ENCODE assay signal across 11 cellular contexts in the genomic region with DNA sequence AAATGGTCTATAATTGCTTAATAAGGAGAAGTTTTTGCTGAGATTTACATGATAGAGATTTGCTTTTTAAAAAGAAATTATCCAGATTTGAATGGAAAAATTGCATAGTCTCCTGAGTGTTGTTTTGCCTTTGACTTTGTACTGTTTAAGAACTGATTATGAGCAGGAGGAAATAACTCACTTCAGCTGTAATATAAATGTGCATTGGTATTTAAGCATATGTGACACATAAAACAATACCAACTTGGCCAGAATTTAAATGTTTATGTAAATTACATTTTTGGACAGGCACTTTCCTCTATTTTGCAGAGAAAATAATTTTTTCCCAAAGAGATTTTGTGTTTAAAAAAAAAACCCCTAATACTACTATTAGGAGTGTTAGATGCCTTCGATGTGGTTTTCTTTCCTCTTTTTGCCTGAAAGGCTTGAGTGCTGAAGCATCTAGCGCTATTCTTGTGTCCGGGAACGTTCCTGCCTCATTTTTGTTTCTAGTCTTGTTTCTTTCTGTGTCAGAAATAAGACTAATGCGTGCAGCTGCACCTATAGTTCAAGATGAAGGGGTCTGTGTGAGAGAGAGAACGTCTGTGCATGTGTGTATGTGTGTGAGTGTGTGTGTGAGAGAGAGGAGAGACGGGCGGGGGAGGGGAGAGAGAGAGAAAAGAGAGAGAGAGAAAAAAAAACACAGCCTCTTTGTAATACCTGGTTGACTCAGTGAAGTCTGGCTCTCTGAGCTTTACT.
A peak's percentile ranks its signal among the peaks of the same experiment; 100 is the strongest.
DNase-seq lines count a peak whose midpoint lies in the region; ATAC-seq, FAIRE-seq and TF ChIP-seq lines count a peak whose summit lies in the region.
"Had no signal": no experiment of that assay in that cellular context is flagged by ENCODE, and none has a peak within 500 bp of the region (broad histone marks: within the 10 kb centered on the region; RNA-seq: fewer than 3 reads in every experiment).

No MANE protein-coding gene starts in this region.

- H3K27ac ChIP-seq in ACC112 (ENCODE audit: low read depth, low read length) (no peak overlapping the region), HUES6 (ENCODE audit: low read depth, low read length) (no peak overlapping the region), endothelial cell of umbilical vein (ENCODE audit: insufficient read depth, low read depth, low read length) (no peak overlapping the region), brain microvascular endothelial cell (no peak overlapping the region)
- no peak overlapping the region for H3K27ac ChIP-seq in effector memory CD4-positive, alpha-beta T cell (ENCODE audit: insufficient read depth, low read length, poor library complexity, severe bottlenecking)

- TF ChIP-seq POLR2A in endothelial cell of umbilical vein (IDR thresholded peaks at IDR 0.05; ENCODE audit: low read depth, low read length) = no peak

- H3K9me3 ChIP-seq in HUES6 (ENCODE audit: control insufficient read depth, insufficient read depth, low read depth, low read length) (no peaks in the 10 kb centered on the region), endothelial cell of umbilical vein (replicated peaks; ENCODE audit: control insufficient read depth, insufficient read depth, low read length) (no peaks in the 10 kb centered on the region)
- no peaks in the 10 kb centered on the region for H3K9me3 ChIP-seq in effector memory CD4-positive, alpha-beta T cell (ENCODE audit: control insufficient read depth, low read length)
- H3K9me3 ChIP-seq: BE2C had no signal

- peak overlapping the region; percentile 11 for H3K4me2 ChIP-seq in endothelial cell of umbilical vein (ENCODE audit: insufficient read depth, low read length)

- peak; percentile 44 for ATAC-seq in GM18511 (IDR thresholded peaks at IDR 0.05; ENCODE audit: unreplicated experiment)

- H3K36me3 Mint-ChIP-seq in activated T-helper 2 cell treated with anti-CD3 and anti-CD28 coated beads, Interferon-gamma antibody, Interleukin-2, Interleukin-4, amounts not matched to agents 10 μg/mL and 5 μg/mL and 100 μg/mL, durations not matched to agents 14 hours and 24 hours and 36 hours (ENCODE audit: low read depth) = peaks cover 20% of the 10 kb centered on the region

- peaks cover 31% of the 10 kb centered on the region for H3K4me1 Mint-ChIP-seq in activated T-helper 2 cell treated with anti-CD3 and anti-CD28 coated beads, Interferon-gamma antibody, Interleukin-2, Interleukin-4, amounts not matched to agents 10 μg/mL and 5 μg/mL and 100 μg/mL, durations not matched to agents 14 hours and 24 hours and 36 hours (ENCODE audit: low read depth)

- CTCF ChIA-PET in endothelial cell of umbilical vein (lab: Charles Lee) = no interaction called here

- H3K27ac Mint-ChIP-seq in activated T-helper 2 cell treated with anti-CD3 and anti-CD28 coated beads, Interferon-gamma antibody, Interleukin-2, Interleukin-4, amounts not matched to agents 10 μg/mL and 5 μg/mL and 100 μg/mL, durations not matched to agents 14 hours and 24 hours and 36 hours = no peak overlapping the region

- H3K27me3 ChIP-seq in ACC112 (ENCODE audit: insufficient read depth, low read length) = no peaks in the 10 kb centered on the region
- H3K27me3 ChIP-seq in HUES6 (ENCODE audit: control insufficient read depth, insufficient read depth, low read length) = no peaks in the 10 kb centered on the region
- H3K27me3 ChIP-seq in endothelial cell of umbilical vein (ENCODE audit: control insufficient read depth in 2 of 2, insufficient read depth in 2 of 2, low read length in 2 of 2) = no peaks in the 10 kb centered on the region
- H3K27me3 ChIP-seq in effector memory CD4-positive, alpha-beta T cell (replicated peaks; ENCODE audit: control insufficient read depth, insufficient read depth, low read length, poor library complexity, severe bottlenecking) = no peaks in the 10 kb centered on the region
- H3K27me3 ChIP-seq in brain microvascular endothelial cell (replicated peaks) = no peaks in the 10 kb centered on the region
- H3K27me3 ChIP-seq: BE2C had no signal

- H3K4me1 ChIP-seq in ACC112 (ENCODE audit: control insufficient read depth, insufficient read depth, low read length, unreplicated experiment) (peaks cover 23% of the 10 kb centered on the region), HUES6 (ENCODE audit: control insufficient read depth, insufficient read depth, low read length) (peaks cover 61% of the 10 kb centered on the region), endothelial cell of umbilical vein (ENCODE audit: control insufficient read depth, extremely low read depth, insufficient read depth, low read length) (peaks cover 5% of the 10 kb centered on the region)
- no peaks in the 10 kb centered on the region for H3K4me1 ChIP-seq in effector memory CD4-positive, alpha-beta T cell (ENCODE audit: control insufficient read depth, insufficient read depth, low read length, poor library complexity, severe bottlenecking)
- H3K4me1 ChIP-seq: BE2C had no signal

- intact Hi-C loops in endothelial cell of umbilical vein (cut with micrococcal nuclease) = no loop called here
- intact Hi-C loops in activated T-helper 2 cell treated with anti-CD3 and anti-CD28 coated beads, Interferon-gamma antibody, Interleukin-2, Interleukin-4, amounts not matched to agents 10 μg/mL and 5 μg/mL and 100 μg/mL, durations not matched to agents 14 hours and 24 hours and 36 hours (cut with micrococcal nuclease) = no loop called here

- H3K9me1 ChIP-seq in endothelial cell of umbilical vein (replicated peaks; ENCODE audit: control insufficient read depth, extremely low read depth, insufficient read depth, low read length) = no peaks in the 10 kb centered on the region

- no peak overlapping the region for H2AFZ ChIP-seq in ACC112 (ENCODE audit: low read length, unreplicated experiment)
- no peak overlapping the region for H2AFZ ChIP-seq in endothelial cell of umbilical vein (ENCODE audit: low read depth, low read length)

- H3K36me3 ChIP-seq in ACC112 (ENCODE audit: insufficient read depth, low read length) (no peaks in the 10 kb centered on the region), HUES6 (ENCODE audit: control insufficient read depth, insufficient read depth, low read length) (no peaks in the 10 kb centered on the region), endothelial cell of umbilical vein (ENCODE audit: control insufficient read depth in 2 of 2, extremely low read depth in 1 of 2, insufficient read depth in 2 of 2, low read length in 2 of 2) (no peaks in the 10 kb centered on the region), brain microvascular endothelial cell (replicated peaks) (no peaks in the 10 kb centered on the region)
- H3K36me3 ChIP-seq in effector memory CD4-positive, alpha-beta T cell (ENCODE audit: control insufficient read depth, insufficient read depth, low read length) = no peaks in the 10 kb centered on the region
- H3K36me3 ChIP-seq: BE2C had no signal

- POLR2A ChIA-PET in endothelial cell of umbilical vein (lab: Charles Lee) = no interaction called here

- no TSS peak for BruUV-seq in endothelial cell of umbilical vein (replicated peaks; lab: Mats Ljungman, UMichigan)

- FAIRE-seq in endothelial cell of umbilical vein (lab: Jason Lieb, UNC) = peak; percentile 26

- DNase-seq in endothelial cell of umbilical vein (ENCODE audit: low read depth, low spot score) = peak; percentile 20
- no peak for DNase-seq in activated T-helper 2 cell treated with anti-CD3 and anti-CD28 coated beads, Interferon-gamma antibody, Interleukin-2, Interleukin-4, amounts not matched to agents 10 μg/mL and 5 μg/mL and 100 μg/mL, durations not matched to agents 14 hours and 24 hours and 36 hours (ENCODE audit: low spot score)
- no peak for DNase-seq in NCI-H1048 (lab: John Stamatoyannopoulos, UW)
- DNase-seq in effector memory CD4-positive, alpha-beta T cell = no peak
- DNase-seq in brain microvascular endothelial cell = no peak
- DNase-seq: BE2C, MM.1S, OCI-M1 had no signal

- H3K4me3 ChIP-seq in ACC112 (ENCODE audit: low read depth, low read length) = peak overlapping the region; percentile 43; the same call in 1 of the 2 replicates
- H3K4me3 ChIP-seq in HUES6 (ENCODE audit: low read depth, low read length) = peak overlapping the region; percentile 29; the same call in 1 of the 2 replicates
- no peak overlapping the region for H3K4me3 ChIP-seq in endothelial cell of umbilical vein (replicated peaks in 1 of 3; ENCODE audit: insufficient read depth in 1 of 3, low read depth in 1 of 3, low read length in 3 of 3)
- H3K4me3 ChIP-seq in effector memory CD4-positive, alpha-beta T cell (ENCODE audit: insufficient read depth, low read depth, low read length, poor library complexity, severe bottlenecking) = no peak overlapping the region
- H3K4me3 ChIP-seq in brain microvascular endothelial cell (ENCODE audit: low read depth, low read length) = no peak overlapping the region

- H3K9me3 Mint-ChIP-seq in activated T-helper 2 cell treated with anti-CD3 and anti-CD28 coated beads, Interferon-gamma antibody, Interleukin-2, Interleukin-4, amounts not matched to agents 10 μg/mL and 5 μg/mL and 100 μg/mL, durations not matched to agents 14 hours and 24 hours and 36 hours = no peaks in the 10 kb centered on the region

- H4K20me1 ChIP-seq in endothelial cell of umbilical vein (replicated peaks; ENCODE audit: control insufficient read depth, extremely low read depth, insufficient read depth, low read length) = no peaks in the 10 kb centered on the region

- no peak overlapping the region for H3K9ac ChIP-seq in HUES6 (ENCODE audit: low read length)
- H3K9ac ChIP-seq in endothelial cell of umbilical vein (replicated peaks; ENCODE audit: extremely low read depth, insufficient read depth, low read length) = no peak overlapping the region

- H3K79me2 ChIP-seq in ACC112 (ENCODE audit: control insufficient read depth, insufficient read depth, low read length, unreplicated experiment) = peaks cover 7% of the 10 kb centered on the region
- peaks cover 15% of the 10 kb centered on the region for H3K79me2 ChIP-seq in endothelial cell of umbilical vein (ENCODE audit: control insufficient read depth, insufficient read depth, low read length)

- H3K27me3 Mint-ChIP-seq in activated T-helper 2 cell treated with anti-CD3 and anti-CD28 coated beads, Interferon-gamma antibody, Interleukin-2, Interleukin-4, amounts not matched to agents 10 μg/mL and 5 μg/mL and 100 μg/mL, durations not matched to agents 14 hours and 24 hours and 36 hours (ENCODE audit: low read depth) = no peaks in the 10 kb centered on the region

- TF ChIP-seq CTCF in endothelial cell of umbilical vein (IDR thresholded peaks at IDR 0.05; ENCODE audit: extremely low read depth in 1 of 2, insufficient read depth in 1 of 2, low read depth in 1 of 2, low read length in 2 of 2) (no peak), brain microvascular endothelial cell (IDR thresholded peaks at IDR 0.05; ENCODE audit: low read depth, low read length, missing control alignments) (no peak)

- no peak overlapping the region for H3K4me3 Mint-ChIP-seq in activated T-helper 2 cell treated with anti-CD3 and anti-CD28 coated beads, Interferon-gamma antibody, Interleukin-2, Interleukin-4, amounts not matched to agents 10 μg/mL and 5 μg/mL and 100 μg/mL, durations not matched to agents 14 hours and 24 hours and 36 hours (ENCODE audit: low read depth)

- dilution Hi-C loops in endothelial cell of umbilical vein (cut with MboI; ENCODE audit: extremely low pct_ligation_motif_present, low sequenced_read_pairs) = no loop called here

- in situ Hi-C loops in brain microvascular endothelial cell (cut with HindIII; ENCODE audit: low pct_ligation_motif_present, low sequenced_read_pairs) = no loop called here

Comparison
In these comparisons a context has a peak if more than half of its experiments do, and no peak if none do; other contexts are left out.
1. H3K4me3 ChIP-seq: peak in ACC112 (single experiment) and HUES6 (single experiment); none in endothelial cell of umbilical vein (0 of 3), effector memory CD4-positive, alpha-beta T cell (single experiment) and brain microvascular endothelial cell (single experiment).